ENCODE assay signal across 1 cellular context in genomic region chr1:235304549-235305451, GRCh38.
TF ChIP-seq lines count a peak whose summit lies in the region.

No MANE protein-coding gene starts in this region.

TF ChIP-seq in HEK293, 187 proteins besides CTCF, POLR2A, EP300 and RAD21 (continued from another document):
- no peak for TF ChIP-seq PATZ1 (tag by site-specific recombination; IDR thresholded peaks at IDR 0.05)
- no peak for TF ChIP-seq HOXA7 (CRISPR knock-in tag; IDR thresholded peaks at IDR 0.05; ENCODE audit: borderline replicate concordance)
